In the genomic region with DNA sequence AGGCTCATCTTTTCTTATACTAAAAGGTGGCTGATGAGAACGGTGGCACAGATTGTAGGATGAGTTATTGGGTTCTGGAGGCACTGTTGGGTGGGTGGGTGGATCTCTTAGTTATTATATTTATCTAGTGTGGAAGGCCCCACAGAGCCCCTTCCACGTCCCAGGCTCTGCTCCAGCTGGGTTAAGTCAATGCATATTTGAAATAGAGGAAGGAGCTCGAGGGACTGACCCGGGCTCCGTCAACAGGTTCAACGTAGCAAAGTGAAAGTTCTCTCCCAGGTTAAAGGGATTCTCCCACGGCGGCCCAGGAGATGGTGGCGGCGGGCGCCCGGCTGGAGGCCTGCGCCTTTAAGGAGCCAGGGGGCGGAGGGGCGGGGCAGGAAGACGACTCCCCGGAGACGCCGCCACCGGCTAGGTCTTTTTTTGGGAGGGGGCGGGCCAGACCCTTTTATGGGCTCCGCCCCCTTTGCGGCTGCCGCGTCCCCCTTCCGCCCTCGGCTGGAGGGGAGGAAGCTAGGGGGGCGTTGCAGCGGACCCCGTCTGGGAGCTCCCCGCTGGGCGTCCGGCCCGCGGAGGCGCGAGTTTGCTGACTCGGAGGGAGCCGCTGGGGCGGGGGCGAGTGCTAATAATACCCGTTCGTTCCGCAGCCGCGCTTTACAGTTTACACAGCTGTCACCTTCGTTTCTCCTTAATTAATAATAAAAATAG, we compare ENCODE assay signal across 1 cellular context.
A peak's percentile ranks its signal among the peaks of the same experiment; 100 is the strongest.
TF ChIP-seq lines count a peak whose summit lies in the region.

No MANE protein-coding gene starts in this region.

TF ChIP-seq in H1, 55 proteins besides CTCF, POLR2A, EP300 and RAD21:
- no peak for TF ChIP-seq HDAC6 (IDR thresholded peaks at IDR 0.05; ENCODE audit: low read depth, low read length)
- TF ChIP-seq TAF7 (optimal IDR thresholded peaks at IDR 0.05; ENCODE audit: borderline replicate concordance, low read depth, low read length), result no peak
- TF ChIP-seq CHD7 (IDR thresholded peaks at IDR 0.05; ENCODE audit: insufficient replicate concordance, low read length), result no peak
- peak; percentile 55; the same call in 1 of the 2 replicates for TF ChIP-seq SP4 (IDR thresholded peaks at IDR 0.05; ENCODE audit: low read length)
- TF ChIP-seq BRCA1 (IDR thresholded peaks at IDR 0.05; ENCODE audit: low read depth, low read length), result no peak
- peak; percentile 64 for TF ChIP-seq EGR1 (IDR thresholded peaks at IDR 0.05; ENCODE audit: borderline replicate concordance, low read depth, low read length)
- TF ChIP-seq RBBP5 (IDR thresholded peaks at IDR 0.05; ENCODE audit: borderline replicate concordance, low read depth, low read length), result peak; percentile 57; the same call in 1 of the 2 replicates
- peak; percentile 71; the same call in 1 of the 2 replicates for TF ChIP-seq SP1 (IDR thresholded peaks at IDR 0.05; ENCODE audit: low read depth, low read length)
- TF ChIP-seq SIN3A (conservative IDR thresholded peaks at IDR 0.05 in 1 of 2, IDR thresholded peaks at IDR 0.05 in 1 of 2; ENCODE audit: low read depth in 1 of 2, low read length in 2 of 2), result peak; percentile 20 to 72; a peak in 2 of 4 replicates
- no peak for TF ChIP-seq CHD2 (IDR thresholded peaks at IDR 0.05; ENCODE audit: low read length)
- TF ChIP-seq TBP (IDR thresholded peaks at IDR 0.05; ENCODE audit: low read depth, low read length), result no peak
- peak; percentile 35 to 62; a peak in 1 of 4 replicates for TF ChIP-seq HDAC2 (IDR thresholded peaks at IDR 0.05; ENCODE audit: borderline replicate concordance in 1 of 2, low read depth in 2 of 2, low read length in 2 of 2)
- peak; percentile 61 for TF ChIP-seq ASH2L (IDR thresholded peaks at IDR 0.05; ENCODE audit: low read length)
- TF ChIP-seq, protein P1, sequence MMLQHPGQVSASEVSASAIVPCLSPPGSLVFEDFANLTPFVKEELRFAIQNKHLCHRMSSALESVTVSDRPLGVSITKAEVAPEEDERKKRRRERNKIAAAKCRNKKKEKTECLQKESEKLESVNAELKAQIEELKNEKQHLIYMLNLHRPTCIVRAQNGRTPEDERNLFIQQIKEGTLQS (IDR thresholded peaks at IDR 0.05; ENCODE audit: insufficient read depth, low read depth, low read length), result no peak
- TF ChIP-seq RFX5 (IDR thresholded peaks at IDR 0.05; ENCODE audit: borderline replicate concordance, low read depth, low read length), result no peak
- TF ChIP-seq PHF8 (conservative IDR thresholded peaks at IDR 0.05; ENCODE audit: low read depth, low read length), result 0 out of 2 replicates have a peak, but pooled peaks have one; percentile 51
- TF ChIP-seq CTBP2 (IDR thresholded peaks at IDR 0.05; ENCODE audit: borderline replicate concordance, insufficient read depth, insufficient read length, low read length), result no peak
- no peak for TF ChIP-seq JUND (IDR thresholded peaks at IDR 0.05; ENCODE audit: low read length)
- no peak for TF ChIP-seq JUN (IDR thresholded peaks at IDR 0.05; ENCODE audit: low read depth, low read length)
- TF ChIP-seq TEAD4 (IDR thresholded peaks at IDR 0.05; ENCODE audit: low read depth, low read length), result no peak
